ENCODE assay signal across 22 cellular contexts in genomic region chr15:88738796-88739195, GRCh38.
"Had no signal": no experiment of that assay in that cellular context is flagged by ENCODE, and none has a peak within 500 bp of the region (broad histone marks: within the 10 kb centered on the region; RNA-seq: fewer than 3 reads in every experiment).

No MANE protein-coding gene starts in this region.

- H3K36me3 Mint-ChIP-seq: activated naive CD8-positive, alpha-beta T cell treated with anti-CD3 and anti-CD28 coated beads, Interleukin-2, amount 10 ng/mL, durations not matched to agents 7 days and 5 days; natural killer cell had no signal

- H3K4me3 Mint-ChIP-seq: activated B cell treated with CpG ODN at 0.5 μM for 24 hours; activated CD4-positive, alpha-beta T cell treated with anti-CD3 and anti-CD28 coated beads, Interleukin-2, amount 10 ng/mL, durations not matched to agents 24 days and 14 days; activated naive CD8-positive, alpha-beta T cell treated with anti-CD3 and anti-CD28 coated beads, Interleukin-2, amount 10 ng/mL, durations not matched to agents 7 days and 5 days; activated T-cell treated with anti-CD3 and anti-CD28 coated beads, Interleukin-2, amount 50 U/mL, for 72 hours; dendritic cell treated with granulocyte-macrophage colony-stimulating factor and Interleukin-4, amounts not matched to agents 40 ng/mL and 50 ng/mL, for 4 days; effector memory CD8-positive, alpha-beta T cell; natural killer cell had no signal

- H3K27ac Mint-ChIP-seq: activated B cell treated with CpG ODN at 0.5 μM for 24 hours; activated CD4-positive, alpha-beta T cell treated with anti-CD3 and anti-CD28 coated beads, Interleukin-2, amount 10 ng/mL, durations not matched to agents 24 days and 14 days; activated naive CD8-positive, alpha-beta T cell treated with anti-CD3 and anti-CD28 coated beads, Interleukin-2, amount 10 ng/mL, durations not matched to agents 7 days and 5 days; activated T-cell treated with anti-CD3 and anti-CD28 coated beads, Interleukin-2, amount 50 U/mL, for 72 hours; dendritic cell treated with granulocyte-macrophage colony-stimulating factor and Interleukin-4, amounts not matched to agents 40 ng/mL and 50 ng/mL, for 4 days; effector memory CD8-positive, alpha-beta T cell; natural killer cell had no signal

- H3K27me3 ChIP-seq: right atrium auricular region had no signal

- DNase-seq: activated B cell treated with CpG ODN at 0.5 μM for 24 hours; activated CD4-positive, alpha-beta T cell treated with anti-CD3 and anti-CD28 coated beads, Interleukin-2, amount 10 ng/mL, durations not matched to agents 24 days and 14 days; activated CD8-positive, alpha-beta memory T cell treated with anti-CD3 and anti-CD28 coated beads, Interleukin-2, amount 50 U/mL, for 48 hours; activated gamma-delta T cell treated with Interleukin-2 at 50 U/mL for 16 hours; activated naive CD8-positive, alpha-beta T cell treated with anti-CD3 and anti-CD28 coated beads, Interleukin-2, amount 10 ng/mL, durations not matched to agents 7 days and 5 days; activated T-cell treated with anti-CD3 and anti-CD28 coated beads, Interleukin-2, amount 50 U/mL, for 72 hours; cerebellar nuclear complex; effector memory CD8-positive, alpha-beta T cell; hippocampal formation; kidney; left lung; mucosa of descending colon; natural killer cell; small intestine; stimulated activated CD4-positive, alpha-beta T cell treated with anti-CD3 and anti-CD28 coated beads, Interleukin-4, amount 100 ng/mL, for 24 hours; stimulated activated naive CD4-positive, alpha-beta T cell; substantia nigra; SW 1271; transverse colon had no signal

- H3K9me3 ChIP-seq: left lung, mucosa of descending colon, right atrium auricular region, transverse colon had no signal

- ATAC-seq: activated T-cell treated with anti-CD3 and anti-CD28 coated beads, Interleukin-2, amount 50 U/mL, for 72 hours; effector memory CD8-positive, alpha-beta T cell; left lung; mucosa of descending colon; natural killer cell had no signal

- H3K36me3 ChIP-seq: left lung, right atrium auricular region, transverse colon had no signal

- H3K4me1 ChIP-seq: left lung, right atrium auricular region, transverse colon had no signal

- H3K4me3 ChIP-seq: left lung, mucosa of descending colon, right atrium auricular region, transverse colon had no signal

- H3K9me3 Mint-ChIP-seq: activated B cell treated with CpG ODN at 0.5 μM for 24 hours; activated CD4-positive, alpha-beta T cell treated with anti-CD3 and anti-CD28 coated beads, Interleukin-2, amount 10 ng/mL, durations not matched to agents 24 days and 14 days; activated naive CD8-positive, alpha-beta T cell treated with anti-CD3 and anti-CD28 coated beads, Interleukin-2, amount 10 ng/mL, durations not matched to agents 7 days and 5 days; activated T-cell treated with anti-CD3 and anti-CD28 coated beads, Interleukin-2, amount 50 U/mL, for 72 hours; dendritic cell treated with granulocyte-macrophage colony-stimulating factor and Interleukin-4, amounts not matched to agents 40 ng/mL and 50 ng/mL, for 4 days; effector memory CD8-positive, alpha-beta T cell; natural killer cell had no signal

- H3K27ac ChIP-seq: epithelial cell of prostate, left lung, right atrium auricular region, transverse colon had no signal

- H3K4me1 Mint-ChIP-seq: activated B cell treated with CpG ODN at 0.5 μM for 24 hours; activated CD4-positive, alpha-beta T cell treated with anti-CD3 and anti-CD28 coated beads, Interleukin-2, amount 10 ng/mL, durations not matched to agents 24 days and 14 days; activated naive CD8-positive, alpha-beta T cell treated with anti-CD3 and anti-CD28 coated beads, Interleukin-2, amount 10 ng/mL, durations not matched to agents 7 days and 5 days; natural killer cell had no signal
